1 cellular context compared by ENCODE assay signal in genomic region chrX:109959356-109959871, GRCh38.
TF ChIP-seq lines count a peak whose summit lies in the region.

No MANE protein-coding gene starts in this region.

TF ChIP-seq in K562, 482 proteins besides CTCF, POLR2A, EP300 and RAD21 (continued from another document and continues in another):
- peak; percentile 70 for TF ChIP-seq MYNN (IDR thresholded peaks at IDR 0.05)
- TF ChIP-seq MYNN (CRISPR knock-in tag; IDR thresholded peaks at IDR 0.05), result no peak
- TF ChIP-seq ZNF76 (CRISPR knock-in tag; IDR thresholded peaks at IDR 0.05; ENCODE audit: borderline replicate concordance), result no peak
- no peak for TF ChIP-seq RBM39 (optimal IDR thresholded peaks at IDR 0.05; ENCODE audit: low read depth, low read length)
- peak; percentile 61; the same call in 1 of the 2 replicates for TF ChIP-seq ATF7 (IDR thresholded peaks at IDR 0.05)
- TF ChIP-seq MTA2 (IDR thresholded peaks at IDR 0.05; ENCODE audit: low read depth), result peak; percentile 89
- no peak for TF ChIP-seq PURB (CRISPR knock-in tag; IDR thresholded peaks at IDR 0.05; ENCODE audit: low read depth)
- TF ChIP-seq CGGBP1 (CRISPR knock-in tag; IDR thresholded peaks at IDR 0.05), result no peak
- TF ChIP-seq ZSCAN29 (IDR thresholded peaks at IDR 0.05), result no peak
- TF ChIP-seq CCNT2 (IDR thresholded peaks at IDR 0.05; ENCODE audit: borderline replicate concordance, extremely low read depth, insufficient read length, low read depth, low read length), result peak; percentile 90
- TF ChIP-seq PML (IDR thresholded peaks at IDR 0.05; ENCODE audit: low read length), result peak; percentile 95
- no peak for TF ChIP-seq U2AF2 (optimal IDR thresholded peaks at IDR 0.05; ENCODE audit: low read depth, low read length)
- TF ChIP-seq HSF4 (CRISPR knock-in tag; IDR thresholded peaks at IDR 0.05; ENCODE audit: borderline replicate concordance), result no peak
- peak; percentile 89 for TF ChIP-seq RNF2 (IDR thresholded peaks at IDR 0.05)
- TF ChIP-seq E2F4 (CRISPR knock-in tag; IDR thresholded peaks at IDR 0.05; ENCODE audit: low read depth), result no peak
- TF ChIP-seq NFIC (IDR thresholded peaks at IDR 0.05), result peak; percentile 62
- TF ChIP-seq RBM25 (IDR thresholded peaks at IDR 0.05; ENCODE audit: low read depth, low read length, severe bottlenecking), result no peak
- no peak for TF ChIP-seq ETV1 (tag; conservative IDR thresholded peaks at IDR 0.05; ENCODE audit: low read depth)
- peak; percentile 62 to 74 for TF ChIP-seq TRIM24 (IDR thresholded peaks at IDR 0.05)
- no peak for TF ChIP-seq HNRNPLL (IDR thresholded peaks at IDR 0.05; ENCODE audit: low read depth, low read length, poor library complexity, severe bottlenecking)
- no peak for TF ChIP-seq CSDE1 (IDR thresholded peaks at IDR 0.05)
- TF ChIP-seq SREBF1 (IDR thresholded peaks at IDR 0.05; ENCODE audit: borderline replicate concordance, low read depth, low read length), result no peak
- TF ChIP-seq ZNF644 (tag; IDR thresholded peaks at IDR 0.05; ENCODE audit: low read depth), result 0 out of 2 replicates have a peak, but pooled peaks have one; percentile 48
- TF ChIP-seq BDP1 (IDR thresholded peaks at IDR 0.05; ENCODE audit: insufficient read depth, insufficient read length), result no peak
- no peak for TF ChIP-seq HOMEZ (CRISPR knock-in tag; IDR thresholded peaks at IDR 0.05)
- no peak for TF ChIP-seq ELF2 (CRISPR knock-in tag; IDR thresholded peaks at IDR 0.05)
- no peak for TF ChIP-seq CEBPZ (IDR thresholded peaks at IDR 0.05; ENCODE audit: borderline replicate concordance, low read depth, low read length)
- TF ChIP-seq ZNF830 (CRISPR knock-in tag; IDR thresholded peaks at IDR 0.05), result no peak
- no peak for TF ChIP-seq ZBTB7A (IDR thresholded peaks at IDR 0.05; ENCODE audit: borderline replicate concordance, control insufficient read depth, low read depth, low read length)
- no peak for TF ChIP-seq HMGXB4 (CRISPR knock-in tag; IDR thresholded peaks at IDR 0.05)
- no peak for TF ChIP-seq BACH1 (tag; IDR thresholded peaks at IDR 0.05)
- peak; percentile 45; the same call in 1 of the 2 replicates for TF ChIP-seq SMARCC2 (IDR thresholded peaks at IDR 0.05; ENCODE audit: low read depth)
- no peak for TF ChIP-seq XRCC5 (IDR thresholded peaks at IDR 0.05; ENCODE audit: low read depth, low read length)
- no peak for TF ChIP-seq KHSRP (IDR thresholded peaks at IDR 0.05)
- no peak for TF ChIP-seq TAF7 (tag; IDR thresholded peaks at IDR 0.05)
- no peak for TF ChIP-seq MEF2A (IDR thresholded peaks at IDR 0.05; ENCODE audit: control insufficient read depth, low read depth, low read length)
- TF ChIP-seq CHD4 (IDR thresholded peaks at IDR 0.05; ENCODE audit: insufficient read depth, insufficient replicate concordance, low read depth, low read length, poor library complexity, severe bottlenecking), result no peak
- 0 out of 2 replicates have a peak, but pooled peaks have one; percentile 31 for TF ChIP-seq MTA1 (IDR thresholded peaks at IDR 0.05; ENCODE audit: borderline replicate concordance)
- no peak for TF ChIP-seq ZNF41 (CRISPR knock-in tag; conservative IDR thresholded peaks at IDR 0.05)
- no peak for TF ChIP-seq NELFE (IDR thresholded peaks at IDR 0.05; ENCODE audit: insufficient read depth, insufficient read length)
- no peak for TF ChIP-seq SLC30A9 (CRISPR knock-in tag; IDR thresholded peaks at IDR 0.05)
- TF ChIP-seq ZNF124 (CRISPR knock-in tag; IDR thresholded peaks at IDR 0.05), result no peak
- peak; percentile 55; the same call in 1 of the 2 replicates for TF ChIP-seq GABPB1 (CRISPR knock-in tag; IDR thresholded peaks at IDR 0.05)
- TF ChIP-seq NEUROD1 (IDR thresholded peaks at IDR 0.05; ENCODE audit: borderline replicate concordance, low read depth, low read length, partially characterized antibody), result no peak
- TF ChIP-seq NCOA6 (IDR thresholded peaks at IDR 0.05), result no peak
- no peak for TF ChIP-seq TAF9B (IDR thresholded peaks at IDR 0.05; ENCODE audit: partially characterized antibody)
- no peak for TF ChIP-seq ZHX1 (conservative IDR thresholded peaks at IDR 0.05; ENCODE audit: low read length)
- TF ChIP-seq MYBL2 (IDR thresholded peaks at IDR 0.05; ENCODE audit: low read depth), result peak; percentile 94
- no peak for TF ChIP-seq MYBL2 (CRISPR knock-in tag; IDR thresholded peaks at IDR 0.05; ENCODE audit: borderline replicate concordance)
- TF ChIP-seq BRD9 (IDR thresholded peaks at IDR 0.05; ENCODE audit: low read depth, partially characterized antibody), result no peak
- TF ChIP-seq ZNF766 (CRISPR knock-in tag; conservative IDR thresholded peaks at IDR 0.05), result peak; percentile 81
- no peak for TF ChIP-seq MCM5 (IDR thresholded peaks at IDR 0.05; ENCODE audit: low read depth)
- peak; percentile 95 for TF ChIP-seq ARID1B (IDR thresholded peaks at IDR 0.05)
- no peak for TF ChIP-seq TCF7L2 (IDR thresholded peaks at IDR 0.05; ENCODE audit: low read depth, low read length)
- no peak for TF ChIP-seq C11orf30 (IDR thresholded peaks at IDR 0.05; ENCODE audit: low read depth)
- peak in 1 of 2 experiments; percentile 78; a peak in 1 of 4 replicates for TF ChIP-seq ZMIZ1 (IDR thresholded peaks at IDR 0.05; ENCODE audit: low read depth in 2 of 2, low read length in 2 of 2)
- TF ChIP-seq ZNF280A (IDR thresholded peaks at IDR 0.05; ENCODE audit: low read depth, partially characterized antibody), result no peak
- no peak for TF ChIP-seq POLR2H (tag; IDR thresholded peaks at IDR 0.05; ENCODE audit: low read depth)
